In the genomic region with DNA sequence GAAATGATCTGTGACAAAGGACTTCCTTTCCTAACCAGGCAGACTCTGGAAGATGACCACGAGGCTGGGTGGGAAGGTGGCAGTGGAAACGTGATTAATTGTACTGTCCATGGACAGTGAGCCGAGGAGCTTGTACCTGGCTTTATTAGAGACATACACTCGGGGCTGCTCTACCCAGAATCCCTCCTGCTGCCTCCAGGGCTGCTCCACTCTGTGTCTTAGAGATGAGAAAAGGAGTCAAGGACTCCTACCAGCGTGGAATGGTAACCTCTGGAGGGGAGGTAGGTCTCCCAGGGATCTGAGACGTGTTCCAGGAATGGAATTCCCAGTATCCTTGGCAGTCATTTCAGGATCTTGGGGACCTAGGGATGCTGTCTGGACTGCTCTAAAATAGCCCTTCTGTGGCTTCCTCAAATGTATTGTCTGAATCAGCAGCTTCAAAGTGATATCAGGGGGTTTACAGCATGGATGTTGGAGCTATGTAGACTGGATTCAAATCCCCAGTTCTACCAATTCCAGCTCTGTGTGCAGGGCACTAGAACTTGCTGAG, we compare ENCODE assay signal across 14 cellular contexts.
DNase-seq lines count a peak whose midpoint lies in the region; ATAC-seq and TF ChIP-seq lines count a peak whose summit lies in the region.
"Had no signal": no experiment of that assay in that cellular context is flagged by ENCODE, and none has a peak within 500 bp of the region (broad histone marks: within the 10 kb centered on the region; RNA-seq: fewer than 3 reads in every experiment).

No MANE protein-coding gene starts in this region.

- H3K27me3 ChIP-seq in IMR-90 (ENCODE audit: control insufficient read depth, insufficient read depth, low read length) (no peaks in the 10 kb centered on the region), esophagus muscularis mucosa (no peaks in the 10 kb centered on the region), sigmoid colon (no peaks in the 10 kb centered on the region)
- H3K27me3 ChIP-seq: MG63 had no signal

- TF ChIP-seq CTCF in CD14-positive monocyte (IDR thresholded peaks at IDR 0.05) (no peak), IMR-90 (conservative IDR thresholded peaks at IDR 0.05; ENCODE audit: low read depth, low read length) (no peak), esophagus muscularis mucosa (IDR thresholded peaks at IDR 0.05) (no peak), sigmoid colon (IDR thresholded peaks at IDR 0.05) (no peak)

- H3K36me3 Mint-ChIP-seq in CD14-positive monocyte: no peaks in the 10 kb centered on the region
- H3K36me3 Mint-ChIP-seq in naive thymus-derived CD8-positive, alpha-beta T cell: no peaks in the 10 kb centered on the region

- POLR2A ChIA-PET in IMR-90 (lab: Charles Lee; ENCODE audit: unreplicated experiment): no interaction called here
- POLR2A ChIA-PET in naive thymus-derived CD8-positive, alpha-beta T cell (lab: Charles Lee): no interaction called here

- DNase-seq in CD14-positive monocyte (ENCODE audit: low spot score) (no peak), IMR-90 (no peak), esophagus muscularis mucosa (ENCODE audit: extremely low spot score) (no peak), sigmoid colon (peak; percentile 39), COLO829 (ENCODE audit: low spot score) (no peak), NCI-H146 treated with DMSO at 0.1 percent for 48 hours (lab: John Stamatoyannopoulos, UW; ENCODE audit: unreplicated experiment) (no peak), cerebellum (ENCODE audit: low spot score) (no peak)
- no peak for DNase-seq in naive thymus-derived CD8-positive, alpha-beta T cell
- DNase-seq: MG63, NCI-H1092, NCI-H2107, NCI-H2227 treated with DMSO at 0.1 percent for 48 hours, SIG-M5 had no signal

- H3K27ac ChIP-seq in IMR-90 (ENCODE audit: insufficient read depth, low read length) (no peak overlapping the region), esophagus muscularis mucosa (replicated peaks in 1 of 4) (peak overlapping the region in 3 of 4 donors; percentile 13 to 24 (median 20)), sigmoid colon (peak overlapping the region; percentile 2 to 89 (median 82))

- intact Hi-C loops in CD14-positive monocyte (cut with micrococcal nuclease) (no loop called here), IMR-90 (cut with micrococcal nuclease) (loop anchor here (1.0 kb wide), 1 partner anchor 43 kb away; no protein-coding TSS in a partner anchor), esophagus muscularis mucosa (cut with DNase I) (loop anchor here (10.0 kb wide), 1 partner anchor 294 kb away; no protein-coding TSS in a partner anchor), sigmoid colon (cut with DNase I) (loop anchor here (5.0 kb wide), 1 partner anchor 87 kb away; no protein-coding TSS in a partner anchor)

- dilution Hi-C loops in IMR-90 (cut with HindIII; ENCODE audit: low sequenced_read_pairs, unreplicated experiment): no loop called here

- no peaks in the 10 kb centered on the region for H3K36me3 ChIP-seq in IMR-90 (ENCODE audit: control insufficient read depth, insufficient read depth, low read length)
- H3K36me3 ChIP-seq in esophagus muscularis mucosa: no peaks in the 10 kb centered on the region
- no peaks in the 10 kb centered on the region for H3K36me3 ChIP-seq in sigmoid colon
- H3K36me3 ChIP-seq: MG63 had no signal

- H4K8ac ChIP-seq in IMR-90 (ENCODE audit: low read depth in 2 of 2, low read length in 2 of 2): peak overlapping the region in 1 of 2 experiments; percentile 10; a peak in 1 of 4 replicates

- H3K4me3 Mint-ChIP-seq in CD14-positive monocyte: no peak overlapping the region
- no peak overlapping the region for H3K4me3 Mint-ChIP-seq in naive thymus-derived CD8-positive, alpha-beta T cell

- no TSS peak for BruUV-seq in IMR-90 (replicated peaks; lab: Mats Ljungman, UMichigan)

- H2AK9ac ChIP-seq in IMR-90 (replicated peaks; ENCODE audit: low read depth, low read length, poor library complexity): no peak overlapping the region

- TF ChIP-seq RAD21 in IMR-90 (IDR thresholded peaks at IDR 0.05; ENCODE audit: low read length): no peak

- H3K4me1 Mint-ChIP-seq in CD14-positive monocyte: peaks cover 79% of the 10 kb centered on the region
- H3K4me1 Mint-ChIP-seq in naive thymus-derived CD8-positive, alpha-beta T cell: peaks cover 10 to 18% (median 17%) of the 10 kb centered on the region in 4 donors

- no peak overlapping the region for H3K18ac ChIP-seq in IMR-90 (ENCODE audit: low read depth, low read length)

- H2BK120ac ChIP-seq in IMR-90 (ENCODE audit: low read depth, low read length): 0 out of 2 replicates have a peak overlapping the region, but pooled peaks have one; percentile 18

- ATAC-seq in IMR-90 (ENCODE audit: low read depth): no peak
- no peak for ATAC-seq in naive thymus-derived CD8-positive, alpha-beta T cell

- peak overlapping the region; percentile 14; the same call in 1 of the 2 replicates for H2BK20ac ChIP-seq in IMR-90 (ENCODE audit: low read depth, low read length)

- peak overlapping the region; percentile 33; the same call in 1 of the 2 replicates for H3K4ac ChIP-seq in IMR-90 (ENCODE audit: low read depth, low read length)

- no peaks in the 10 kb centered on the region for H4K20me1 ChIP-seq in IMR-90 (ENCODE audit: insufficient read depth, low read length)

- no peak overlapping the region; the same call in 1 of the 2 replicates for H4K91ac ChIP-seq in IMR-90 (ENCODE audit: insufficient read depth, low read depth, low read length)

- H3K4me2 ChIP-seq in IMR-90 (ENCODE audit: low read depth, low read length): no peak overlapping the region

- H3K4me1 ChIP-seq in IMR-90 (ENCODE audit: control insufficient read depth, insufficient read depth, low read length) (peaks cover 34% of the 10 kb centered on the region), esophagus muscularis mucosa (peaks cover 74 to 92% (median 84%) of the 10 kb centered on the region in 4 donors), sigmoid colon (peaks cover 0 to 96% (median 87%) of the 10 kb centered on the region in 4 donors)
- H3K4me1 ChIP-seq: Caco-2 had no signal

- peak overlapping the region; percentile 23; the same call in 1 of the 2 replicates for H2AK5ac ChIP-seq in IMR-90 (ENCODE audit: low read depth, low read length)

- no peak overlapping the region for H3K56ac ChIP-seq in IMR-90 (ENCODE audit: extremely low read depth, insufficient read depth, low read length)

- no peak for TF ChIP-seq EP300 in esophagus muscularis mucosa (IDR thresholded peaks at IDR 0.05)
- TF ChIP-seq EP300 in sigmoid colon (IDR thresholded peaks at IDR 0.05): no peak

- no peak overlapping the region for H4K5ac ChIP-seq in IMR-90 (ENCODE audit: low read depth, low read length)

- 60% methylated on average over 2 of the region's 6 CpGs; no CpG with 5 or more reads in 1 of the 2 experiments for WGBS in IMR-90 (ENCODE audit: extremely low coverage in 2 of 2, insufficient read length in 1 of 2), 2 experiments
- 58% methylated on average over 5 of the region's 6 CpGs for WGBS in esophagus muscularis mucosa
- WGBS in sigmoid colon, 2 donors: 81 to 87% methylated on average over 6 of the region's 6 CpGs

- H3K27ac Mint-ChIP-seq in CD14-positive monocyte: peak overlapping the region in 5 of 7 donors; percentile 5 to 75 (median 58)
- H3K27ac Mint-ChIP-seq in naive thymus-derived CD8-positive, alpha-beta T cell: peak overlapping the region in 1 of 10 donors; percentile 82

- H2AFZ ChIP-seq in IMR-90 (replicated peaks; ENCODE audit: low read length, poor library complexity): peak overlapping the region; percentile 27

- H3K9me1 ChIP-seq in IMR-90 (ENCODE audit: insufficient read depth, low read length): peaks cover 26% of the 10 kb centered on the region

- H3K23ac ChIP-seq in IMR-90 (ENCODE audit: low read depth, low read length): no peak overlapping the region

- H3K9ac ChIP-seq in IMR-90 (ENCODE audit: low read depth, low read length): no peak overlapping the region

- no peak overlapping the region for H3K14ac ChIP-seq in IMR-90 (replicated peaks; ENCODE audit: low read depth, low read length)

- peaks cover 0 to 4% (median 0%) of the 10 kb centered on the region in 7 donors for H3K9me3 Mint-ChIP-seq in CD14-positive monocyte
- H3K9me3 Mint-ChIP-seq in naive thymus-derived CD8-positive, alpha-beta T cell: no peaks in the 10 kb centered on the region

- peaks cover 0 to 1% (median 0%) of the 10 kb centered on the region in 3 donors for H3K27me3 Mint-ChIP-seq in CD14-positive monocyte (ENCODE audit: low read depth in 3 of 3)
- peaks cover 0 to 13% (median 4%) of the 10 kb centered on the region in 5 donors for H3K27me3 Mint-ChIP-seq in naive thymus-derived CD8-positive, alpha-beta T cell

- H3K4me3 ChIP-seq in IMR-90 (ENCODE audit: insufficient read depth, low read depth, low read length) (no peak overlapping the region), esophagus muscularis mucosa (no peak overlapping the region), sigmoid colon (no peak overlapping the region)
- H3K4me3 ChIP-seq: MG63 had no signal

- H3K9me3 ChIP-seq in IMR-90 (ENCODE audit: control insufficient read depth, insufficient read depth, low read length): no peaks in the 10 kb centered on the region
- no peaks in the 10 kb centered on the region for H3K9me3 ChIP-seq in esophagus muscularis mucosa
- H3K9me3 ChIP-seq in sigmoid colon: no peaks in the 10 kb centered on the region
- H3K9me3 ChIP-seq: Caco-2, MG63 had no signal

- no peak for TF ChIP-seq POLR2A in IMR-90 (IDR thresholded peaks at IDR 0.05; ENCODE audit: low read depth, low read length)
- no peak for TF ChIP-seq POLR2A in esophagus muscularis mucosa (IDR thresholded peaks at IDR 0.05; ENCODE audit: low read depth)
- TF ChIP-seq POLR2A in sigmoid colon (IDR thresholded peaks at IDR 0.05): no peak

- CTCF ChIA-PET in IMR-90 (lab: Yijun Ruan, JAX): interaction anchor here (0.6 to 1.9 kb wide), 3 partner anchors 40 to 206 kb away, joined by 3 to 4 read pairs (median 4); no protein-coding TSS in a partner anchor

- H2BK15ac ChIP-seq in IMR-90 (ENCODE audit: low read depth, low read length): peak overlapping the region; percentile 19; the same call in 1 of the 3 replicates

- H2BK5ac ChIP-seq in IMR-90 (ENCODE audit: low read depth, low read length, poor library complexity, severe bottlenecking): no peak overlapping the region

- in situ Hi-C loops in IMR-90 (cut with MboI; ENCODE audit: low sequenced_read_pairs): loop anchor here (25.0 kb wide), 2 partner anchors 478 to 628 kb away; a partner anchor contains a TSS

- peaks cover 0 to 19% of the 10 kb centered on the region in 2 experiments; a peak in 1 of 4 replicates for H3K79me1 ChIP-seq in IMR-90 (ENCODE audit: low read depth in 1 of 2, low read length in 2 of 2)

TF ChIP-seq in IMR-90, 13 proteins besides CTCF, POLR2A, EP300 and RAD21 (continues in another document):
- TF ChIP-seq FOS (IDR thresholded peaks at IDR 0.05; ENCODE audit: low read depth, low read length) (no peak), CEBPB (IDR thresholded peaks at IDR 0.05; ENCODE audit: low read depth, low read length) (no peak), RFX5 (IDR thresholded peaks at IDR 0.05; ENCODE audit: low read depth, low read length) (no peak)

Comparison
In these comparisons a context has a peak if more than half of its experiments do, and no peak if none do; other contexts are left out.
1. intact Hi-C loops: an anchor here in IMR-90 (1.0 kb wide), esophagus muscularis mucosa (10.0 kb wide) and sigmoid colon (5.0 kb wide); none called in CD14-positive monocyte.